ENCODE assay signal across 1 cellular context in the genomic region with DNA sequence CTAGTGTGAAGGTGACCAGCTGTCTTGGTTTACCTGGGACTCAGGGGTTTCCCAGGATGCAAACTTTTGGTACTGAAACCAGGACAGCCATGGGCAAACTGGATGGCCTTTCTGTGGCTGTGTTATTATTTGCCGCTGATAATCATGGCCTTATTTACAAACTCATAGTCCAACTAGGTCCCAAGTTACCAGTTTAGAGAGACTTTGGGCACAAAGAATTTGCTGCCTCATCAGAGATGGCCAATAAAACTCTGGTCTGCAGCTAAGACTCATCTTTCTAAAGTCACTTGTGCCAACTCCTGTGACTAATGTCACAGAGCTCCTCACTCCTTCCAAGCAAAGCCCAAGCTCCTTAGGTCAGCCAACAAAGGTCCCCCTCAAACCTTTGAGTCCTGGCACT.
A peak's percentile ranks its signal among the peaks of the same experiment; 100 is the strongest.
TF ChIP-seq lines count a peak whose summit lies in the region.

No MANE protein-coding gene starts in this region.

TF ChIP-seq in HepG2, 621 proteins besides CTCF, POLR2A, EP300 and RAD21:
- TF ChIP-seq MAFF (IDR thresholded peaks at IDR 0.05; ENCODE audit: low read depth, low read length) (peak; percentile 67), SNAPC2 (CRISPR knock-in tag; IDR thresholded peaks at IDR 0.05) (no peak), FOXA3 (CRISPR knock-in tag; IDR thresholded peaks at IDR 0.05) (peak; percentile 43), MAFK (conservative IDR thresholded peaks at IDR 0.05 in 1 of 2, IDR thresholded peaks at IDR 0.05 in 1 of 2; ENCODE audit: low read length in 2 of 2) (peak; percentile 64 to 72)
- TF ChIP-seq, protein P1, sequence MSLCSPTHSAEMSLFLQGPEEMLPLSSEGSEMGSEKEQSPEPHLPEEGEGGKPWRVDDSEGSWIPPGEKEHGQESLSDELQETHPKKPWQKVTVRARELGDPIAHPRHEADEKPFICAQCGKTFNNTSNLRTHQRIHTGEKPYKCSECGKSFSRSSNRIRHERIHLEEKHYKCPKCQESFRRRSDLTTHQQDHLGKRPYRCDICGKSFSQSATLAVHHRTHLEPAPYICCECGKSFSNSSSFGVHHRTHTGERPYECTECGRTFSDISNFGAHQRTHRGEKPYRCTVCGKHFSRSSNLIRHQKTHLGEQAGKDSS (CRISPR knock-in tag; IDR thresholded peaks at IDR 0.05; ENCODE audit: borderline replicate concordance, low read depth): no peak
